ENCODE assay signal across 8 cellular contexts in genomic region chr17:31600144-31600543, GRCh38.
DNase-seq lines count a peak whose midpoint lies in the region; ATAC-seq and TF ChIP-seq lines count a peak whose summit lies in the region.
"Not testable (repeated sequence)": the region's sequence is repeated elsewhere in the genome, so short reads cannot be mapped to it uniquely, and the experiment has no call there.

No MANE protein-coding gene starts in this region.

- POLR2A ChIA-PET in HCT116 (lab: Charles Lee); SK-N-SH (lab: Yijun Ruan, JAX): not testable (repeated sequence)

- H3K9me3 ChIP-seq in HCT116 (ENCODE audit: control insufficient read depth in 1 of 2, insufficient read depth in 1 of 2, low read depth in 1 of 2, low read length in 2 of 2); SK-N-SH; mesenchymal stem cell (ENCODE audit: control insufficient read depth, low read length); subcutaneous abdominal adipose tissue (ENCODE audit: control insufficient read depth in 5 of 5, low read length in 5 of 5): not testable (repeated sequence)

- TF ChIP-seq RAD21 in HCT116 (IDR thresholded peaks at IDR 0.05; ENCODE audit: low read depth); SK-N-SH (IDR thresholded peaks at IDR 0.05; ENCODE audit: low read length): not testable (repeated sequence)

- H3K23ac ChIP-seq in mesenchymal stem cell (ENCODE audit: low read length in 2 of 2): not testable (repeated sequence)

- H2BK120ac ChIP-seq in mesenchymal stem cell (ENCODE audit: low read depth, low read length): not testable (repeated sequence)

- not testable (repeated sequence) for H3K4me3 ChIP-seq in HCT116 (replicated peaks in 1 of 2; ENCODE audit: low read depth in 1 of 2, low read length in 2 of 2); SK-N-SH (ENCODE audit: low read depth in 2 of 2, low read length in 1 of 2); coronary artery; subcutaneous abdominal adipose tissue (ENCODE audit: low read depth in 1 of 5, low read length in 5 of 5)
- H3K4me3 ChIP-seq in mesenchymal stem cell (ENCODE audit: insufficient read depth in 1 of 2, low read depth in 1 of 2, low read length in 2 of 2): peak overlapping the region in 1 of 2 experiments; percentile 0

- CTCF ChIA-PET in HCT116 (lab: Charles Lee): not testable (repeated sequence)
- CTCF ChIA-PET in SK-N-SH (lab: Yijun Ruan, JAX): interaction anchor here (0.6 kb wide), 1 partner anchor 348 kb away, joined by 4 read pairs; no protein-coding TSS in a partner anchor

- not testable (repeated sequence) for H3K79me2 ChIP-seq in HCT116 (ENCODE audit: insufficient read depth, low read length); SK-N-SH (ENCODE audit: insufficient read depth)

- H4K20me1 ChIP-seq in HCT116 (ENCODE audit: insufficient read depth); SK-N-SH (ENCODE audit: insufficient read depth): not testable (repeated sequence)

- H3K4me1 ChIP-seq in HCT116 (ENCODE audit: control insufficient read depth in 1 of 2, insufficient read depth in 2 of 2, low read length in 2 of 2): peaks cover 11 to 44% of the 10 kb centered on the region in 2 experiments
- H3K4me1 ChIP-seq in SK-N-SH (ENCODE audit: control insufficient read depth in 1 of 2, insufficient read depth in 2 of 2, low read depth in 1 of 2, low read length in 1 of 2): peaks cover 2 to 21% of the 10 kb centered on the region in 2 experiments; a peak in 3 of 4 replicates
- peaks cover 48% of the 10 kb centered on the region for H3K4me1 ChIP-seq in mesenchymal stem cell (ENCODE audit: control insufficient read depth, insufficient read depth, low read depth, low read length)
- peaks cover 2 to 22% (median 20%) of the 10 kb centered on the region in 5 donors for H3K4me1 ChIP-seq in subcutaneous abdominal adipose tissue (ENCODE audit: control insufficient read depth in 5 of 5, insufficient read depth in 5 of 5, low read length in 5 of 5)

- not testable (repeated sequence) for H3K79me1 ChIP-seq in mesenchymal stem cell (replicated peaks; ENCODE audit: low read length, poor library complexity, severe bottlenecking)

- TF ChIP-seq POLR2A in HCT116 (IDR thresholded peaks at IDR 0.05; ENCODE audit: borderline replicate concordance, extremely low read depth, insufficient read depth, insufficient read length): not testable (repeated sequence)

- RAD21 ChIA-PET in HCT116 (lab: Charles Lee; ENCODE audit: low non-redundant PET in 1 of 2, low total read pairs in 2 of 2, uncharacterized antibody in 2 of 2, unreplicated experiment in 2 of 2): not testable (repeated sequence)

- H3K4ac ChIP-seq in mesenchymal stem cell (ENCODE audit: low read depth in 1 of 2, low read length in 2 of 2): not testable (repeated sequence)

- not testable (repeated sequence) for DNase-seq in HCT116 (ENCODE audit: low read depth, low spot score); SK-N-SH; mesenchymal stem cell
- DNase-seq in M059J (ENCODE audit: low read depth) (peak; percentile 60), coronary artery (ENCODE audit: low spot score) (peak; percentile 67), islet precursor cell (peak; percentile 49), posterior vena cava (ENCODE audit: low spot score) (peak; percentile 46)

- H3F3A ChIP-seq in SK-N-SH (replicated peaks; ENCODE audit: insufficient read depth): peaks cover 18% of the 10 kb centered on the region

- not testable (repeated sequence) for H3K18ac ChIP-seq in mesenchymal stem cell (ENCODE audit: low read depth in 1 of 2, low read length in 2 of 2)

- ATAC-seq in HCT116: not testable (repeated sequence)

- not testable (repeated sequence) for H3K9me2 ChIP-seq in HCT116 (ENCODE audit: insufficient read depth); SK-N-SH

- intact Hi-C loops in HCT116 (cut with micrococcal nuclease); posterior vena cava (cut with DNase I): not testable (repeated sequence)

- peak overlapping the region; percentile 54 for H2BK15ac ChIP-seq in mesenchymal stem cell (ENCODE audit: low read depth, poor library complexity, severe bottlenecking)

- TF ChIP-seq CTCF in HCT116 (IDR thresholded peaks at IDR 0.05 in 2 of 3, conservative IDR thresholded peaks at IDR 0.05 in 1 of 3; ENCODE audit: borderline replicate concordance in 1 of 3, insufficient read depth in 1 of 3, low read depth in 2 of 3, low read length in 2 of 3); SK-N-SH (IDR thresholded peaks at IDR 0.05); coronary artery (IDR thresholded peaks at IDR 0.05): not testable (repeated sequence)

- H3K4me2 ChIP-seq in HCT116 (ENCODE audit: low read length): 0 out of 2 replicates have a peak overlapping the region, but pooled peaks have one; percentile 7
- H3K4me2 ChIP-seq in SK-N-SH; mesenchymal stem cell (ENCODE audit: low read length, poor library complexity, severe bottlenecking): not testable (repeated sequence)

- H2AFZ ChIP-seq in HCT116 (ENCODE audit: low read depth, low read length, poor library complexity, severe bottlenecking); SK-N-SH (ENCODE audit: low read depth); mesenchymal stem cell (ENCODE audit: low read depth, low read length): not testable (repeated sequence)

- H3K36me3 ChIP-seq in HCT116 (ENCODE audit: control insufficient read depth in 1 of 2, insufficient read depth in 2 of 2, low read length in 2 of 2); SK-N-SH (replicated peaks in 1 of 2; ENCODE audit: control insufficient read depth in 1 of 2, insufficient read depth in 2 of 2, low read length in 1 of 2); subcutaneous abdominal adipose tissue (ENCODE audit: control insufficient read depth in 5 of 5, insufficient read depth in 5 of 5, low read length in 5 of 5): not testable (repeated sequence)
- peaks cover 18 to 43% of the 10 kb centered on the region in 2 experiments for H3K36me3 ChIP-seq in mesenchymal stem cell (ENCODE audit: control insufficient read depth in 1 of 2, insufficient read depth in 2 of 2, low read depth in 1 of 2, low read length in 2 of 2)

- H4K91ac ChIP-seq in mesenchymal stem cell (ENCODE audit: low read length): not testable (repeated sequence)

- not testable (repeated sequence) for H4K8ac ChIP-seq in mesenchymal stem cell (ENCODE audit: low read length)

- H2BK5ac ChIP-seq in mesenchymal stem cell (ENCODE audit: low read depth, low read length, poor library complexity, severe bottlenecking): not testable (repeated sequence)

- not testable (repeated sequence) for H3K9ac ChIP-seq in HCT116 (ENCODE audit: low read length); SK-N-SH; mesenchymal stem cell (ENCODE audit: low read length); subcutaneous abdominal adipose tissue (ENCODE audit: low read length in 5 of 5)

- TF ChIP-seq EP300 in SK-N-SH (IDR thresholded peaks at IDR 0.05; ENCODE audit: borderline replicate concordance in 1 of 2, low read depth in 1 of 2, low read length in 1 of 2): not testable (repeated sequence)

- not testable (repeated sequence) for H3K27ac ChIP-seq in HCT116 (ENCODE audit: low read depth, low read length); SK-N-SH (ENCODE audit: low read depth in 2 of 2, low read length in 1 of 2); coronary artery; mesenchymal stem cell (ENCODE audit: low read length, poor library complexity, severe bottlenecking)
- peak overlapping the region; percentile 74 for H3K27ac ChIP-seq in subcutaneous abdominal adipose tissue (ENCODE audit: low read depth, low read length)

- not testable (repeated sequence) for H3K14ac ChIP-seq in mesenchymal stem cell (ENCODE audit: low read length in 2 of 2)

- not testable (repeated sequence) for H2AK5ac ChIP-seq in mesenchymal stem cell (ENCODE audit: low read length, severe bottlenecking)

- H2BK12ac ChIP-seq in mesenchymal stem cell (ENCODE audit: low read length in 2 of 2): not testable (repeated sequence)

- 82% methylated on average over 9 of the region's 9 CpGs for WGBS in SK-N-SH (ENCODE audit: low lambda C conversion rate)
- WGBS in mesenchymal stem cell: 83% methylated on average over 9 of the region's 9 CpGs

- not testable (repeated sequence) for BruUV-seq in HCT116 (replicated peaks; lab: Mats Ljungman, UMichigan)

- not testable (repeated sequence) for H3K27me3 ChIP-seq in HCT116 (ENCODE audit: insufficient read depth, low read length); SK-N-SH (ENCODE audit: insufficient read depth); mesenchymal stem cell (ENCODE audit: control insufficient read depth in 1 of 2, insufficient read depth in 1 of 2, low read length in 2 of 2); subcutaneous abdominal adipose tissue (ENCODE audit: control insufficient read depth in 5 of 5, insufficient read depth in 4 of 5, low read length in 5 of 5)

TF ChIP-seq in SK-N-SH, 30 proteins besides CTCF, POLR2A, EP300 and RAD21:
- peak; percentile 40; the same call in 1 of the 2 replicates for TF ChIP-seq TCF12 (IDR thresholded peaks at IDR 0.05)
